29 cellular contexts compared by ENCODE assay signal in the genomic region with DNA sequence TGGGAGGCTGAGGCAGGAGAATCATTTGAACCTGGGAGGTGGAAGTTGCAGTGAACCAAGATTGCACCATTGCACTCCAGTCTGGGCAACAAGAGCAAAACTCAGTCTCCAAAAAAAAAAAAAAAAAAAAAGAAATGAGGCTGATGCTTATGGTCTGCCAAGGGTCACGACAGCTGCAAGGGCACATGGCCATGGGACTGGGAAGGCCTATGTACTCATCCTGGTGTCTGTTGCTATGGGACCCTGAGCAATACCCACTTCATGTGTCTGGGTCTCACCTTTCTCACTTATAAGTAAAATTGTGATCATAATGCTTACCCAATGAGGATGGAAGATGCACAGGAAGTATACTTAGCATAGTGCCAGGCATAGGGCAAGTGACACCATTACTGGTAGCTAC.
"Had no signal": no experiment of that assay in that cellular context is flagged by ENCODE, and none has a peak within 500 bp of the region (broad histone marks: within the 10 kb centered on the region; RNA-seq: fewer than 3 reads in every experiment).

No MANE protein-coding gene starts in this region.

- H3K27ac Mint-ChIP-seq: dendritic cell treated with granulocyte-macrophage colony-stimulating factor and Interleukin-4, amounts not matched to agents 40 ng/mL and 50 ng/mL, for 4 days; effector memory CD8-positive, alpha-beta T cell; endodermal cell; memory B cell; naive B cell had no signal

- H3K27ac ChIP-seq: colonic mucosa, epithelial cell of prostate, esophagus squamous epithelium, gastrocnemius medialis, heart right ventricle, left lung had no signal

- H3K9me3 ChIP-seq: colonic mucosa, esophagus squamous epithelium, gastrocnemius medialis, heart right ventricle, left lung had no signal

- H3K4me1 ChIP-seq: colonic mucosa, esophagus squamous epithelium, gastrocnemius medialis, left lung had no signal

- H3K27me3 ChIP-seq: colonic mucosa, esophagus squamous epithelium, gastrocnemius medialis, heart right ventricle, left lung had no signal

- H3K9me3 Mint-ChIP-seq: dendritic cell treated with granulocyte-macrophage colony-stimulating factor and Interleukin-4, amounts not matched to agents 40 ng/mL and 50 ng/mL, for 4 days; effector memory CD8-positive, alpha-beta T cell; endodermal cell; memory B cell; naive B cell had no signal

- H3K36me3 ChIP-seq: colonic mucosa had no signal

- FAIRE-seq: endometrium, islet of Langerhans, keratinocyte had no signal

- H3K4me3 ChIP-seq: colonic mucosa, esophagus squamous epithelium, gastrocnemius medialis, heart right ventricle, left lung, lung had no signal

- DNase-seq: colonic mucosa; cortex of kidney; effector CD8-positive, alpha-beta T cell; effector memory CD8-positive, alpha-beta T cell; endodermal cell; erythroblast; esophagus squamous epithelium; foreskin fibroblast; foreskin melanocyte; gastrocnemius medialis; glutamatergic neuron; head of caudate nucleus; heart right ventricle; hippocampal formation; left cardiac atrium; left lung; left ventricle myocardium superior; mammary epithelial cell; mesendoderm; midbrain; naive B cell had no signal

- H3K4me1 Mint-ChIP-seq: endodermal cell, memory B cell, naive B cell had no signal

- H3K27me3 Mint-ChIP-seq: dendritic cell treated with granulocyte-macrophage colony-stimulating factor and Interleukin-4, amounts not matched to agents 40 ng/mL and 50 ng/mL, for 4 days; effector memory CD8-positive, alpha-beta T cell; memory B cell; naive B cell had no signal

- ATAC-seq: effector memory CD8-positive, alpha-beta T cell; esophagus mucosa; heart right ventricle; left cardiac atrium; left lung; left ventricle myocardium superior had no signal

- H3K4me3 Mint-ChIP-seq: dendritic cell treated with granulocyte-macrophage colony-stimulating factor and Interleukin-4, amounts not matched to agents 40 ng/mL and 50 ng/mL, for 4 days; effector memory CD8-positive, alpha-beta T cell; endodermal cell; memory B cell; naive B cell had no signal
